17 cellular contexts compared by ENCODE assay signal in the genomic region with DNA sequence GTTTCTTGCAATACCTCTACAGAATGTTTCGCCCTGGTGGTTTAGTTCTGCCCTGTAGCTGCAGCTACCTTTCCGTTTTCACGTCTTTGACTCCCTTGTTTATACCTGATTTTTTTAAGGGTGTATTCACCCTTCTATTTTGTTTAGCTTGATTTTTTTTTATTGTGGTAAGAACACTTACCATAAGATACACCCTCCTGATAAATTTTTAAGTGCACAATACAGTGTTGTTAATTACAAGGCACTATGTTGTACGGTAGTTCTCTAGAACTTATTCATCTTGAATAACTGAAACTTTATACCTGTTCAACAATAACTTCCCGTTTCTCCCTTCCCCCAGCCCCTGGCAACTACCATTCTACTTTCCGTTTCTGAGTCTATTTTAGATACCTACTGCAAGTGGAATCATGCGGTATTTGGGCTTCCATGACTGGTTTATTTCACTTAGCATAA. TPM values are rescaled to one million over a fixed set of nuclear protein-coding genes. Genes with fewer than 3 reads are reported as not detected.
A peak's percentile ranks its signal among the peaks of the same experiment; 100 is the strongest.
DNase-seq lines count a peak whose midpoint lies in the region; ATAC-seq and TF ChIP-seq lines count a peak whose summit lies in the region.
"Had no signal": no experiment of that assay in that cellular context is flagged by ENCODE, and none has a peak within 500 bp of the region (broad histone marks: within the 10 kb centered on the region; RNA-seq: fewer than 3 reads in every experiment).

No MANE protein-coding gene starts in this region.

- H4K91ac ChIP-seq in IMR-90 (ENCODE audit: insufficient read depth, low read depth, low read length), result 0 out of 2 replicates have a peak overlapping the region, but pooled peaks have one; percentile 67

- no peak overlapping the region for H3K23ac ChIP-seq in IMR-90 (ENCODE audit: low read depth, low read length)

- H4K8ac ChIP-seq in IMR-90 (ENCODE audit: low read depth in 2 of 2, low read length in 2 of 2), result peak overlapping the region in 1 of 2 experiments; percentile 49; a peak in 1 of 4 replicates

- H3K27ac Mint-ChIP-seq in chondrocyte (ENCODE audit: unreplicated experiment), result peak overlapping the region; percentile 23
- H3K27ac Mint-ChIP-seq: activated CD8-positive, alpha-beta T cell treated with anti-CD3 and anti-CD28 coated beads for 36 hours had no signal

- H2AFZ ChIP-seq in IMR-90 (replicated peaks; ENCODE audit: low read length, poor library complexity), result no peak overlapping the region

- intact Hi-C loops in IMR-90 (cut with micrococcal nuclease), result no loop called here
- intact Hi-C loops in thyroid gland (cut with DNase I), result no loop called here
- intact Hi-C loops in uterus (cut with DNase I; ENCODE audit: low total_unique reads), result no loop called here

- H2BK20ac ChIP-seq in IMR-90 (ENCODE audit: low read depth, low read length), result peak overlapping the region; percentile 86

- H2BK5ac ChIP-seq in IMR-90 (ENCODE audit: low read depth, low read length, poor library complexity, severe bottlenecking), result no peak overlapping the region

- no peaks in the 10 kb centered on the region for H3K27me3 Mint-ChIP-seq in chondrocyte (ENCODE audit: low read depth)
- H3K27me3 Mint-ChIP-seq: activated CD8-positive, alpha-beta T cell treated with anti-CD3 and anti-CD28 coated beads for 36 hours had no signal

- no peak overlapping the region; the same call in 1 of the 2 replicates for H3K56ac ChIP-seq in IMR-90 (ENCODE audit: extremely low read depth, insufficient read depth, low read length)

- no peaks in the 10 kb centered on the region for H4K20me1 ChIP-seq in IMR-90 (ENCODE audit: insufficient read depth, low read length)

- in situ Hi-C loops in IMR-90 (cut with MboI; ENCODE audit: low sequenced_read_pairs), result no loop called here

- no peak for TF ChIP-seq RAD21 in IMR-90 (IDR thresholded peaks at IDR 0.05; ENCODE audit: low read length)

- H3K27ac ChIP-seq in IMR-90 (ENCODE audit: insufficient read depth, low read length), result no peak overlapping the region
- no peak overlapping the region for H3K27ac ChIP-seq in thyroid gland
- no peak overlapping the region for H3K27ac ChIP-seq in uterus
- H3K27ac ChIP-seq: pancreas had no signal

- peak; percentile 46 to 49 for ATAC-seq in activated CD4-positive, CD25-positive, alpha-beta regulatory T cell treated with anti-CD3 and anti-CD28 coated beads, Interleukin-2, amount 50 U/mL, for 24 hours
- ATAC-seq in GM18909 (IDR thresholded peaks at IDR 0.05; ENCODE audit: poor library complexity, unreplicated experiment), result peak; percentile 58
- no peak for ATAC-seq in IMR-90 (ENCODE audit: low read depth)
- ATAC-seq: A549; activated CD8-positive, alpha-beta T cell treated with anti-CD3 and anti-CD28 coated beads for 36 hours; pancreas had no signal

- BruUV-seq in IMR-90 (replicated peaks; lab: Mats Ljungman, UMichigan), result no TSS peak

- H3K14ac ChIP-seq in IMR-90 (replicated peaks; ENCODE audit: low read depth, low read length), result no peak overlapping the region; the same call in 1 of the 2 replicates

- H2AK5ac ChIP-seq in IMR-90 (ENCODE audit: low read depth, low read length), result peak overlapping the region; percentile 35; the same call in 1 of the 2 replicates

- peaks cover 15% of the 10 kb centered on the region for H3K9me1 ChIP-seq in IMR-90 (ENCODE audit: insufficient read depth, low read length)

- H3K9me3 ChIP-seq in IMR-90 (ENCODE audit: control insufficient read depth, insufficient read depth, low read length) (no peaks in the 10 kb centered on the region), thyroid gland (no peaks in the 10 kb centered on the region), uterus (no peaks in the 10 kb centered on the region)
- H3K9me3 ChIP-seq: A549, pancreas had no signal

- no peak for DNase-seq in activated CD4-positive, CD25-positive, alpha-beta regulatory T cell treated with anti-CD3 and anti-CD28 coated beads, Interleukin-2, amount 50 U/mL, for 72 hours
- DNase-seq in IMR-90 (no peak), chondrocyte (ENCODE audit: low spot score) (no peak), thyroid gland (no peak), uterus (no peak), mucosa of gallbladder (ENCODE audit: low spot score) (no peak)
- DNase-seq: activated CD8-positive, alpha-beta T cell treated with anti-CD3 and anti-CD28 coated beads for 36 hours; activated gamma-delta T cell; KG1; NCI-H1436; NCI-H524 treated with DMSO at 0.1 percent for 48 hours; pancreas; small intestine; T-helper 9 cell had no signal

- H3K9me3 Mint-ChIP-seq in chondrocyte (ENCODE audit: low read depth), result no peaks in the 10 kb centered on the region
- H3K9me3 Mint-ChIP-seq: activated CD8-positive, alpha-beta T cell treated with anti-CD3 and anti-CD28 coated beads for 36 hours had no signal

- H3K4me1 Mint-ChIP-seq in chondrocyte (ENCODE audit: low read depth), result peaks cover 45% of the 10 kb centered on the region

- H2BK15ac ChIP-seq in IMR-90 (ENCODE audit: low read depth, low read length), result peak overlapping the region; percentile 73; the same call in 1 of the 3 replicates

- H3K4ac ChIP-seq in IMR-90 (ENCODE audit: low read depth, low read length), result peak overlapping the region; percentile 64; the same call in 1 of the 2 replicates

- dilution Hi-C loops in IMR-90 (cut with HindIII; ENCODE audit: low sequenced_read_pairs, unreplicated experiment), result no loop called here

- no peaks in the 10 kb centered on the region for H3K36me3 Mint-ChIP-seq in chondrocyte (ENCODE audit: low read depth)

- H2BK120ac ChIP-seq in IMR-90 (ENCODE audit: low read depth, low read length), result peak overlapping the region; percentile 82

- H3K27me3 ChIP-seq in IMR-90 (ENCODE audit: control insufficient read depth, insufficient read depth, low read length) (no peaks in the 10 kb centered on the region), thyroid gland (no peaks in the 10 kb centered on the region), uterus (no peaks in the 10 kb centered on the region)
- H3K27me3 ChIP-seq: pancreas had no signal

- POLR2A ChIA-PET in IMR-90 (lab: Charles Lee; ENCODE audit: unreplicated experiment), result no interaction called here

- no peak overlapping the region for H3K4me2 ChIP-seq in IMR-90 (ENCODE audit: low read depth, low read length)
- H3K4me2 ChIP-seq: A549 had no signal

- no peak for TF ChIP-seq CTCF in IMR-90 (conservative IDR thresholded peaks at IDR 0.05; ENCODE audit: low read depth, low read length)
- no peak for TF ChIP-seq CTCF in chondrocyte (IDR thresholded peaks at IDR 0.05)
- no peak for TF ChIP-seq CTCF in thyroid gland (IDR thresholded peaks at IDR 0.05)
- no peak for TF ChIP-seq CTCF in uterus (IDR thresholded peaks at IDR 0.05)

- no peak overlapping the region for H3K4me3 Mint-ChIP-seq in chondrocyte (ENCODE audit: unreplicated experiment)
- H3K4me3 Mint-ChIP-seq: activated CD8-positive, alpha-beta T cell treated with anti-CD3 and anti-CD28 coated beads for 36 hours had no signal

- no peak overlapping the region for H3K9ac ChIP-seq in IMR-90 (ENCODE audit: low read depth, low read length)

- no peak overlapping the region for H3K4me3 ChIP-seq in IMR-90 (ENCODE audit: insufficient read depth, low read depth, low read length)
- no peak overlapping the region for H3K4me3 ChIP-seq in thyroid gland (replicated peaks in 1 of 3)
- no peak overlapping the region for H3K4me3 ChIP-seq in uterus
- H3K4me3 ChIP-seq: A549, pancreas had no signal

- peaks cover 7 to 9% of the 10 kb centered on the region in 2 experiments; a peak in 1 of 4 replicates for H3K79me1 ChIP-seq in IMR-90 (ENCODE audit: low read depth in 1 of 2, low read length in 2 of 2)

- H3K18ac ChIP-seq in IMR-90 (ENCODE audit: low read depth, low read length), result peak overlapping the region; percentile 30; the same call in 1 of the 2 replicates

- CTCF ChIA-PET in IMR-90 (lab: Yijun Ruan, JAX), result interaction anchor here (0.7 kb wide), 1 partner anchor 34 kb away, joined by 3 read pairs; no protein-coding TSS in a partner anchor

- peaks cover 21% of the 10 kb centered on the region for H3K4me1 ChIP-seq in IMR-90 (ENCODE audit: control insufficient read depth, insufficient read depth, low read length)
- no peaks in the 10 kb centered on the region for H3K4me1 ChIP-seq in thyroid gland
- no peaks in the 10 kb centered on the region for H3K4me1 ChIP-seq in uterus
- H3K4me1 ChIP-seq: pancreas had no signal

- 0 out of 2 replicates have a peak overlapping the region, but pooled peaks have one; percentile 53 for H4K5ac ChIP-seq in IMR-90 (ENCODE audit: low read depth, low read length)

- WGBS in IMR-90 (ENCODE audit: extremely low coverage in 2 of 2, insufficient read length in 1 of 2), 2 experiments, result no CpG with 5 or more reads among the region's 7 CpGs
- WGBS in thyroid gland, 2 donors, result 76 to 79% methylated on average over 7 of the region's 7 CpGs

- no peak for TF ChIP-seq POLR2A in IMR-90 (IDR thresholded peaks at IDR 0.05; ENCODE audit: low read depth, low read length)
- TF ChIP-seq POLR2A in thyroid gland (IDR thresholded peaks at IDR 0.05), result no peak
- no peak for TF ChIP-seq POLR2A in uterus (IDR thresholded peaks at IDR 0.05)

- H3K36me3 ChIP-seq in IMR-90 (ENCODE audit: control insufficient read depth, insufficient read depth, low read length) (no peaks in the 10 kb centered on the region), thyroid gland (no peaks in the 10 kb centered on the region), uterus (no peaks in the 10 kb centered on the region)
- H3K36me3 ChIP-seq: pancreas had no signal

- no peak overlapping the region for H2AK9ac ChIP-seq in IMR-90 (replicated peaks; ENCODE audit: low read depth, low read length, poor library complexity)

TF ChIP-seq in IMR-90, 13 proteins besides CTCF, POLR2A, EP300 and RAD21 (continues in another document):
- TF ChIP-seq, protein P1, sequence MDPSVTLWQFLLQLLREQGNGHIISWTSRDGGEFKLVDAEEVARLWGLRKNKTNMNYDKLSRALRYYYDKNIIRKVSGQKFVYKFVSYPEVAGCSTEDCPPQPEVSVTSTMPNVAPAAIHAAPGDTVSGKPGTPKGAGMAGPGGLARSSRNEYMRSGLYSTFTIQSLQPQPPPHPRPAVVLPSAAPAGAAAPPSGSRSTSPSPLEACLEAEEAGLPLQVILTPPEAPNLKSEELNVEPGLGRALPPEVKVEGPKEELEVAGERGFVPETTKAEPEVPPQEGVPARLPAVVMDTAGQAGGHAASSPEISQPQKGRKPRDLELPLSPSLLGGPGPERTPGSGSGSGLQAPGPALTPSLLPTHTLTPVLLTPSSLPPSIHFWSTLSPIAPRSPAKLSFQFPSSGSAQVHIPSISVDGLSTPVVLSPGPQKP (IDR thresholded peaks at IDR 0.05; ENCODE audit: borderline replicate concordance, low read depth, low read length), result no peak
- no peak for TF ChIP-seq MAFK (IDR thresholded peaks at IDR 0.05; ENCODE audit: low read depth, low read length)
- no peak for TF ChIP-seq CEBPB (IDR thresholded peaks at IDR 0.05; ENCODE audit: low read depth, low read length)
- TF ChIP-seq MXI1 (IDR thresholded peaks at IDR 0.05; ENCODE audit: borderline replicate concordance, low read depth, low read length), result no peak

RNA-seq across cellular contexts. Expression of a gene that starts 48.9 kb away (rescaled TPM):
- total RNA-seq in IMR-90 (2012; rRNA removed), result 57.7 and 141 TPM in 2 replicates
- polyA plus RNA-seq in IMR-90 (2012; rRNA removed), result 46.3 and 73.3 TPM in 2 replicates
- polyA plus RNA-seq in IMR-90 (2012; cell fraction: cytosol; rRNA removed), result 8.2 and 11.9 TPM in 2 replicates
- 124 and 666 TPM in 2 replicates for polyA plus RNA-seq in IMR-90 (2012; cell fraction: nucleus; rRNA removed; ENCODE audit: low replicate concordance)
- 16.1 to 18.5 TPM (median 17.5 TPM) in 3 replicates for total RNA-seq in chondrocyte
- total RNA-seq in thyroid gland, result 10 to 100 TPM in 1 of 4 donors, 1 to 10 TPM in 3; 5.7 to 28.6 (median 7.9) TPM
- total RNA-seq in uterus, result 10 to 100 TPM in 3 of 4 donors, 1 to 10 TPM in 1; 2.3 to 43.3 (median 22.2) TPM
- 17.4 TPM for total RNA-seq in mucosa of gallbladder
